Comparison of ENCODE assay signal across 8 cellular contexts in the genomic region with DNA sequence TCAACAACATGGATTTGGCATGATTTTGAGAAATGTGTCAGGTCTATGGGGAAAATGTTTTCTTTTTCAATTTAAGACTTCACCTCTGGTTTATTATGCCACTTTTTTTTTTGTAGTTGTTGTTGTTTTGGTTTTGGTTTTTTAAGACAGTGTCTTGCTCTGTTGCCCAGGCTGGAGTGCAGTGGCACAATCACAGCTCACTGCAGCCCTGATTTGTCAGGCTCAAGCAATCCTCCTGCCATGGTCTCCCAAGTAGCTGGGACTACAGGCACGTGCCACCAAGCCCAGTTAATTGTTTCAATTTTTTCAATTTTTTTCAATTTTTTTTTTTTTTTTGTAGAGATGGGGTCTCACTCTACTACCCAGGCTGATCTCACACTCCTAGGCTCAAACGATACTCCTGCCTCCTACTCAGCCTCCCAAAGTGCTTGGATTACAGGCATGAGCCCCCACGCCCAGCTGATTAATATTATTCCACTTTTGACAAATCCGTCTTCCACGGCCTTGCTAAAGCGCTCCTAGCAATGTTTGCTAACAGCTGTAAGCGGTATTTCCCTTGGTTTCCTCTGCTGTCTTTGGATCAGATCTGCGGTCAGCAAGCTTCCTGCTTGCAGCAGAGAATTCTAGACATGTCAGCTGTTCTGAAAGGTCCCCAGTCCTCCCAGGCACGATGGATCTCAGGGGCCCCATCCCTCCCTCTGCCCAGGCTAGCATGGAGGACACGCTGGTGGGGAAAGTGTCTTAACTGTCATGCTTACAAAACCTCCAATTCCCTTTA. TPM values are rescaled to one million over a fixed set of nuclear protein-coding genes. Genes with fewer than 3 reads are reported as not detected.
DNase-seq lines count a peak whose midpoint lies in the region; ATAC-seq, FAIRE-seq and TF ChIP-seq lines count a peak whose summit lies in the region.

No MANE protein-coding gene starts in this region.

- H3K4me3 ChIP-seq in AG10803 (ENCODE audit: low read length): no peak overlapping the region
- no peak overlapping the region for H3K4me3 ChIP-seq in bronchial epithelial cell (ENCODE audit: low read depth, low read length)
- no peak overlapping the region for H3K4me3 ChIP-seq in mucosa of rectum (ENCODE audit: low read length in 2 of 2)

- ATAC-seq in GM21423 (IDR thresholded peaks at IDR 0.05; ENCODE audit: unreplicated experiment) (no peak), HG03280 (IDR thresholded peaks at IDR 0.05; ENCODE audit: unreplicated experiment) (no peak)

- peak overlapping the region in 1 of 2 donors; percentile 17 for H3K9ac ChIP-seq in mucosa of rectum (ENCODE audit: low read depth in 1 of 2, low read length in 2 of 2)

- no peak overlapping the region for H3K4me3 Mint-ChIP-seq in type B pancreatic cell

- H3K4me1 Mint-ChIP-seq in type B pancreatic cell (ENCODE audit: unreplicated experiment): peaks cover 5% of the 10 kb centered on the region

- H3K9me3 ChIP-seq in mucosa of rectum (ENCODE audit: control insufficient read depth in 2 of 2, low read length in 2 of 2): peaks cover 0 to 14% of the 10 kb centered on the region in 2 donors

- H3K36me3 ChIP-seq in bronchial epithelial cell (ENCODE audit: control insufficient read depth, insufficient read depth, low read length) (no peaks in the 10 kb centered on the region), mucosa of rectum (ENCODE audit: control insufficient read depth in 2 of 2, insufficient read depth in 2 of 2, low read length in 2 of 2) (no peaks in the 10 kb centered on the region)

- H3K9me3 Mint-ChIP-seq in type B pancreatic cell: peaks cover 11% of the 10 kb centered on the region

- DNase-seq in AG10803 (ENCODE audit: low read depth): peak; percentile 65
- peak; percentile 43 for DNase-seq in NOMO-1 treated with dmso at 0.1 percent for 144 hours (lab: John Stamatoyannopoulos, UW; ENCODE audit: unreplicated experiment)
- peak; percentile 64 for DNase-seq in bronchial epithelial cell (ENCODE audit: low read depth)
- DNase-seq in type B pancreatic cell (ENCODE audit: extremely low spot score, unreplicated experiment): no peak
- DNase-seq in SW 1271 (lab: John Stamatoyannopoulos, UW): no peak

- TF ChIP-seq CTCF in AG10803 (conservative IDR thresholded peaks at IDR 0.05; ENCODE audit: low read length) (no peak), bronchial epithelial cell (IDR thresholded peaks at IDR 0.05; ENCODE audit: insufficient read depth, low read length, severe bottlenecking) (no peak), type B pancreatic cell (conservative IDR thresholded peaks at IDR 0.05) (no peak)

- no peak overlapping the region for H3K27ac Mint-ChIP-seq in type B pancreatic cell

- H3K27me3 Mint-ChIP-seq in type B pancreatic cell: no peaks in the 10 kb centered on the region

- H3K27me3 ChIP-seq in bronchial epithelial cell (ENCODE audit: control insufficient read depth, insufficient read depth, low read length) (no peaks in the 10 kb centered on the region), mucosa of rectum (ENCODE audit: control insufficient read depth in 2 of 2, insufficient read depth in 2 of 2, low read length in 2 of 2) (no peaks in the 10 kb centered on the region)

- no peak for FAIRE-seq in bronchial epithelial cell (lab: Jason Lieb, UNC)

- H3K27ac ChIP-seq in mucosa of rectum (ENCODE audit: low read depth in 2 of 2, low read length in 2 of 2): peak overlapping the region; percentile 66

- H3K4me1 ChIP-seq in mucosa of rectum (ENCODE audit: control insufficient read depth in 2 of 2, insufficient read depth in 2 of 2, low read length in 2 of 2): no peaks in the 10 kb centered on the region

- no peaks in the 10 kb centered on the region for H3K36me3 Mint-ChIP-seq in type B pancreatic cell

RNA-seq across cellular contexts. Expression of a gene that starts 7.0 kb away (rescaled TPM):
- total RNA-seq in bronchial epithelial cell: 0.79 TPM in 1 of 2 replicates, not detected in the other
- total RNA-seq in type B pancreatic cell (ENCODE audit: low replicate concordance): not detected in 2 replicates

RNA-seq across cellular contexts. Expression of a gene that starts 51.3 kb away (rescaled TPM):
- total RNA-seq in bronchial epithelial cell (under 0.01 TPM in 1 of 2 replicates, not detected in the other), type B pancreatic cell (ENCODE audit: low replicate concordance) (0.21 TPM in 1 of 2 replicates, not detected in the other)

RNA-seq across cellular contexts. Expression of a gene that starts 54.9 kb away (rescaled TPM):
- total RNA-seq in bronchial epithelial cell (9.2 and 10.8 TPM in 2 replicates), type B pancreatic cell (ENCODE audit: low replicate concordance) (15.4 and 22.9 TPM in 2 replicates)

Comparison
In these comparisons a context has a peak if more than half of its experiments do, and no peak if none do; other contexts are left out.
1. DNase-seq: peak in AG10803 (single experiment), NOMO-1 treated with dmso at 0.1 percent for 144 hours (single experiment) and bronchial epithelial cell (single experiment); none in type B pancreatic cell (single experiment) and SW 1271 (0 of 2).